9 cellular contexts compared by ENCODE assay signal in the genomic region with DNA sequence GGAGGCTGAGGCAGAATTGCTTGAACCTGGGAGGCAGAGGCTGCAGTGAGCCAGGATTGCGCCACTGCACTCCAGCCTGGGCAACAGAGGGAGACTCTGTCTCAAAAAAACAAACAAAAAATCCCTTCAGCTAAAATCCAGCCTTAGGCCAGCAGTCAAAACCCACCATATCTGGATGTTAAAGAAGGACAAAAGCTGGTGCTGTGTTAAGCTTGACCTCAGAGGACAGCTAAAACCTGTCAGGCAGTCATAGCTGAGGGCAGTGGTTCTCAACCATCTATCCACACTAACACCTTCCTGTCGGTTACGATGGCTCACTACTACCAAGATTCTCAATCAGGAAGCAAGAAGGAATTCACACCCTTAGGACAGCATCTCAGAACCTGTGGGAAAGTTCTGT.
"Had no signal": no experiment of that assay in that cellular context is flagged by ENCODE, and none has a peak within 500 bp of the region (broad histone marks: within the 10 kb centered on the region; RNA-seq: fewer than 3 reads in every experiment).

No MANE protein-coding gene starts in this region.

- DNase-seq: GM23248, H7, HFFc6, IMR-90, KG1 had no signal

- H3K4me3 Mint-ChIP-seq: HFFc6 had no signal

- H3K4me1 ChIP-seq: HAP-1 had no signal

- H2AFZ ChIP-seq: GM23248 had no signal

- H3K36me3 ChIP-seq: HAP-1 had no signal

- H3K27ac Mint-ChIP-seq: HFFc6 had no signal

- H3K4me3 ChIP-seq: GM23248, HAP-1, K562 had no signal

- ATAC-seq: HCT116, K562 had no signal

- H3K27ac ChIP-seq: GM23248, HL-60 had no signal
